In genomic region chr22:48450188-48450825, GRCh38 we compare ENCODE assay signal across 17 cellular contexts.
"Had no signal": no experiment of that assay in that cellular context is flagged by ENCODE, and none has a peak within 500 bp of the region (broad histone marks: within the 10 kb centered on the region; RNA-seq: fewer than 3 reads in every experiment).

No MANE protein-coding gene starts in this region.

- H3K27me3 Mint-ChIP-seq: activated T-helper 17 cell treated with anti-CD3 and anti-CD28 coated beads, Interleukin-2, amount 50 U/mL, for 72 hours had no signal

- H3K9me3 ChIP-seq: gastrocnemius medialis, mucosa of descending colon, tibial nerve had no signal

- H3K36me3 ChIP-seq: gastrocnemius medialis, tibial nerve had no signal

- DNase-seq: activated CD4-positive, alpha-beta T cell treated with anti-CD3 and anti-CD28 coated beads for 1 hour; activated CD4-positive, alpha-beta T cell treated with anti-CD3 and anti-CD28 coated beads, Interleukin-2, amount 50 U/mL, for 48 hours; activated naive CD4-positive, alpha-beta T cell treated with anti-CD3 and anti-CD28 coated beads, Interleukin-2, amount 10 ng/mL, durations not matched to agents 7 days and 5 days; dorsolateral prefrontal cortex; erythroblast; gastrocnemius medialis; mucosa of descending colon; naive thymus-derived CD4-positive, alpha-beta T cell; retina; stimulated activated CD4-positive, alpha-beta T cell treated with anti-CD3 and anti-CD28 coated beads, Interleukin-2, amount 100 ng/mL, for 48 hours; stimulated activated naive CD4-positive, alpha-beta T cell; T-cell; T1000 had no signal

- ATAC-seq: activated T-helper 17 cell treated with anti-CD3 and anti-CD28 coated beads, Interleukin-2, amount 50 U/mL, for 72 hours; gastrocnemius medialis; mucosa of descending colon; naive thymus-derived CD4-positive, alpha-beta T cell; T-cell had no signal

- H3K9me3 Mint-ChIP-seq: activated naive CD4-positive, alpha-beta T cell treated with anti-CD3 and anti-CD28 coated beads, Interleukin-2, amount 10 ng/mL, durations not matched to agents 7 days and 5 days; activated T-helper 17 cell treated with anti-CD3 and anti-CD28 coated beads, Interleukin-2, amount 50 U/mL, for 72 hours; memory B cell; T-cell had no signal

- H3K27me3 ChIP-seq: gastrocnemius medialis had no signal

- H3K4me1 Mint-ChIP-seq: activated naive CD4-positive, alpha-beta T cell treated with anti-CD3 and anti-CD28 coated beads, Interleukin-2, amount 10 ng/mL, durations not matched to agents 7 days and 5 days; activated T-helper 17 cell treated with anti-CD3 and anti-CD28 coated beads, Interleukin-2, amount 50 U/mL, for 72 hours; memory B cell; naive thymus-derived CD4-positive, alpha-beta T cell; T-cell had no signal

- H3K27ac ChIP-seq: dorsolateral prefrontal cortex, gastrocnemius medialis, tibial nerve, VCaP had no signal

- H3K4me3 ChIP-seq: dorsolateral prefrontal cortex, gastrocnemius medialis, mucosa of descending colon, tibial nerve had no signal

- H3K4me3 Mint-ChIP-seq: activated naive CD4-positive, alpha-beta T cell treated with anti-CD3 and anti-CD28 coated beads, Interleukin-2, amount 10 ng/mL, durations not matched to agents 7 days and 5 days; activated T-helper 17 cell treated with anti-CD3 and anti-CD28 coated beads, Interleukin-2, amount 50 U/mL, for 72 hours; memory B cell; naive thymus-derived CD4-positive, alpha-beta T cell; T-cell had no signal

- H3K36me3 Mint-ChIP-seq: activated naive CD4-positive, alpha-beta T cell treated with anti-CD3 and anti-CD28 coated beads, Interleukin-2, amount 10 ng/mL, durations not matched to agents 7 days and 5 days; memory B cell; naive thymus-derived CD4-positive, alpha-beta T cell; T-cell had no signal

- H3K4me1 ChIP-seq: gastrocnemius medialis, tibial nerve had no signal

- H3K27ac Mint-ChIP-seq: activated naive CD4-positive, alpha-beta T cell treated with anti-CD3 and anti-CD28 coated beads, Interleukin-2, amount 10 ng/mL, durations not matched to agents 7 days and 5 days; activated T-helper 17 cell treated with anti-CD3 and anti-CD28 coated beads, Interleukin-2, amount 50 U/mL, for 72 hours; memory B cell; naive thymus-derived CD4-positive, alpha-beta T cell; T-cell had no signal
